Comparison of ENCODE assay signal across 1 cellular context in the genomic region with DNA sequence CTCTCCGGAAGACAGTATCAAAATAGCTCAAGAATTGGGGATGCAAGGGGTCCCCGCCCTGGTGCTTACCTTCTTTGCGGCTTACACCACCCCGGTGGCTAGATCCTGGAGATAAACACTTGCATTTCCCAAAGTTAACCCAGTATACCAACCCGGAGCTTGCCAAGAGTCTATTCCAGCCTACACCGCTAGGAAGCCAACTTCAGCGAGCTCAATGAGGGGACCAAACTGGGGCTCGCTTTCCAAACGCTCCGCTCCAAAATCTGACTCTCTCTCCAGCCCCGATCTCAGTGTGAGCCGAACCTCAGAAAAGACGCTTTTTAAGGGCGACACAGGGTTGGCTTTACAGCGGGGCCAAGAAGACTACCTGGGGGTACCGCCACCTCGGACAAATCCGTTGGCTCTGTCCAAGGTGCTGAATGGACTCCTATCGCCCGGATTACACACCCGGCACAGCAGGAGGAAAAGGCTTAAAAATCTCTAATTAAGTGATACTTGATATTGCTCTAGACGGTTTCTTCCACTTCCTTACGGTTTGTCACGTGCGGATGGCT.
TF ChIP-seq lines count a peak whose summit lies in the region.

No MANE protein-coding gene starts in this region.

TF ChIP-seq in WTC11, 78 proteins besides CTCF, POLR2A, EP300 and RAD21 (continued from another document):
- TF ChIP-seq, protein P1, sequence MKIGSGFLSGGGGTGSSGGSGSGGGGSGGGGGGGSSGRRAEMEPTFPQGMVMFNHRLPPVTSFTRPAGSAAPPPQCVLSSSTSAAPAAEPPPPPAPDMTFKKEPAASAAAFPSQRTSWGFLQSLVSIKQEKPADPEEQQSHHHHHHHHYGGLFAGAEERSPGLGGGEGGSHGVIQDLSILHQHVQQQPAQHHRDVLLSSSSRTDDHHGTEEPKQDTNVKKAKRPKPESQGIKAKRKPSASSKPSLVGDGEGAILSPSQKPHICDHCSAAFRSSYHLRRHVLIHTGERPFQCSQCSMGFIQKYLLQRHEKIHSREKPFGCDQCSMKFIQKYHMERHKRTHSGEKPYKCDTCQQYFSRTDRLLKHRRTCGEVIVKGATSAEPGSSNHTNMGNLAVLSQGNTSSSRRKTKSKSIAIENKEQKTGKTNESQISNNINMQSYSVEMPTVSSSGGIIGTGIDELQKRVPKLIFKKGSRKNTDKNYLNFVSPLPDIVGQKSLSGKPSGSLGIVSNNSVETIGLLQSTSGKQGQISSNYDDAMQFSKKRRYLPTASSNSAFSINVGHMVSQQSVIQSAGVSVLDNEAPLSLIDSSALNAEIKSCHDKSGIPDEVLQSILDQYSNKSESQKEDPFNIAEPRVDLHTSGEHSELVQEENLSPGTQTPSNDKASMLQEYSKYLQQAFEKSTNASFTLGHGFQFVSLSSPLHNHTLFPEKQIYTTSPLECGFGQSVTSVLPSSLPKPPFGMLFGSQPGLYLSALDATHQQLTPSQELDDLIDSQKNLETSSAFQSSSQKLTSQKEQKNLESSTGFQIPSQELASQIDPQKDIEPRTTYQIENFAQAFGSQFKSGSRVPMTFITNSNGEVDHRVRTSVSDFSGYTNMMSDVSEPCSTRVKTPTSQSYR (CRISPR knock-in tag; IDR thresholded peaks at IDR 0.05) = no peak
- TF ChIP-seq OVOL2 (CRISPR knock-in tag; IDR thresholded peaks at IDR 0.05; ENCODE audit: borderline replicate concordance) = no peak
- no peak for TF ChIP-seq TCF7 (CRISPR knock-in tag; IDR thresholded peaks at IDR 0.05; ENCODE audit: low read depth)
- no peak for TF ChIP-seq ZNF317 (CRISPR knock-in tag; IDR thresholded peaks at IDR 0.05; ENCODE audit: borderline replicate concordance, low read depth)
- no peak for TF ChIP-seq TP53 (CRISPR knock-in tag; IDR thresholded peaks at IDR 0.05)
- TF ChIP-seq GABPB1 (CRISPR knock-in tag; IDR thresholded peaks at IDR 0.05) = no peak
- TF ChIP-seq, protein P2, sequence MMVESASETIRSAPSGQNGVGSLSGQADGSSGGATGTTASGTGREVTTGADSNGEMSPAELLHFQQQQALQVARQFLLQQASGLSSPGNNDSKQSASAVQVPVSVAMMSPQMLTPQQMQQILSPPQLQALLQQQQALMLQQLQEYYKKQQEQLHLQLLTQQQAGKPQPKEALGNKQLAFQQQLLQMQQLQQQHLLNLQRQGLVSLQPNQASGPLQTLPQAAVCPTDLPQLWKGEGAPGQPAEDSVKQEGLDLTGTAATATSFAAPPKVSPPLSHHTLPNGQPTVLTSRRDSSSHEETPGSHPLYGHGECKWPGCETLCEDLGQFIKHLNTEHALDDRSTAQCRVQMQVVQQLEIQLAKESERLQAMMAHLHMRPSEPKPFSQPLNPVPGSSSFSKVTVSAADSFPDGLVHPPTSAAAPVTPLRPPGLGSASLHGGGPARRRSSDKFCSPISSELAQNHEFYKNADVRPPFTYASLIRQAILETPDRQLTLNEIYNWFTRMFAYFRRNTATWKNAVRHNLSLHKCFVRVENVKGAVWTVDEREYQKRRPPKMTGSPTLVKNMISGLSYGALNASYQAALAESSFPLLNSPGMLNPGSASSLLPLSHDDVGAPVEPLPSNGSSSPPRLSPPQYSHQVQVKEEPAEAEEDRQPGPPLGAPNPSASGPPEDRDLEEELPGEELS (CRISPR knock-in tag; IDR thresholded peaks at IDR 0.05) = peak; percentile 78; the same call in 1 of the 2 replicates
- no peak for TF ChIP-seq SOX15 (CRISPR knock-in tag; IDR thresholded peaks at IDR 0.05)
- TF ChIP-seq GTF2I (CRISPR knock-in tag; conservative IDR thresholded peaks at IDR 0.05) = no peak
- no peak for TF ChIP-seq ZBTB21 (CRISPR knock-in tag; IDR thresholded peaks at IDR 0.05; ENCODE audit: borderline replicate concordance)
- no peak for TF ChIP-seq CREM (CRISPR knock-in tag; IDR thresholded peaks at IDR 0.05)
- TF ChIP-seq, protein P3, sequence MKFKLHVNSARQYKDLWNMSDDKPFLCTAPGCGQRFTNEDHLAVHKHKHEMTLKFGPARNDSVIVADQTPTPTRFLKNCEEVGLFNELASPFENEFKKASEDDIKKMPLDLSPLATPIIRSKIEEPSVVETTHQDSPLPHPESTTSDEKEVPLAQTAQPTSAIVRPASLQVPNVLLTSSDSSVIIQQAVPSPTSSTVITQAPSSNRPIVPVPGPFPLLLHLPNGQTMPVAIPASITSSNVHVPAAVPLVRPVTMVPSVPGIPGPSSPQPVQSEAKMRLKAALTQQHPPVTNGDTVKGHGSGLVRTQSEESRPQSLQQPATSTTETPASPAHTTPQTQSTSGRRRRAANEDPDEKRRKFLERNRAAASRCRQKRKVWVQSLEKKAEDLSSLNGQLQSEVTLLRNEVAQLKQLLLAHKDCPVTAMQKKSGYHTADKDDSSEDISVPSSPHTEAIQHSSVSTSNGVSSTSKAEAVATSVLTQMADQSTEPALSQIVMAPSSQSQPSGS (CRISPR knock-in tag; IDR thresholded peaks at IDR 0.05; ENCODE audit: borderline replicate concordance, low read depth) = no peak
- 0 out of 2 replicates have a peak, but pooled peaks have one; percentile 60 for TF ChIP-seq ZNF232 (CRISPR knock-in tag; IDR thresholded peaks at IDR 0.05)
- TF ChIP-seq ZNF416 (CRISPR knock-in tag; IDR thresholded peaks at IDR 0.05) = no peak
- TF ChIP-seq JAZF1 (CRISPR knock-in tag; IDR thresholded peaks at IDR 0.05) = no peak
- TF ChIP-seq ELF4 (CRISPR knock-in tag; IDR thresholded peaks at IDR 0.05; ENCODE audit: low read depth) = no peak
- TF ChIP-seq ZNF396 (CRISPR knock-in tag; IDR thresholded peaks at IDR 0.05; ENCODE audit: borderline replicate concordance) = peak; percentile 52; the same call in 1 of the 2 replicates
- TF ChIP-seq, protein P4, sequence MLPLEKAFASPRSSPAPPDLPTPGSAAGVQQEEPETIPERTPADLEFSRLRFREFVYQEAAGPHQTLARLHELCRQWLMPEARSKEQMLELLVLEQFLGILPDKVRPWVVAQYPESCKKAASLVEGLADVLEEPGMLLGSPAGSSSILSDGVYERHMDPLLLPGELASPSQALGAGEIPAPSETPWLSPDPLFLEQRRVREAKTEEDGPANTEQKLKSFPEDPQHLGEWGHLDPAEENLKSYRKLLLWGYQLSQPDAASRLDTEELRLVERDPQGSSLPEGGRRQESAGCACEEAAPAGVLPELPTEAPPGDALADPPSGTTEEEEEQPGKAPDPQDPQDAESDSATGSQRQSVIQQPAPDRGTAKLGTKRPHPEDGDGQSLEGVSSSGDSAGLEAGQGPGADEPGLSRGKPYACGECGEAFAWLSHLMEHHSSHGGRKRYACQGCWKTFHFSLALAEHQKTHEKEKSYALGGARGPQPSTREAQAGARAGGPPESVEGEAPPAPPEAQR (CRISPR knock-in tag; IDR thresholded peaks at IDR 0.05) = no peak
- TF ChIP-seq SMAD3 (CRISPR knock-in tag; IDR thresholded peaks at IDR 0.05; ENCODE audit: borderline replicate concordance) = no peak; the same call in 1 of the 2 replicates
- TF ChIP-seq FOXK1 (CRISPR knock-in tag; IDR thresholded peaks at IDR 0.05) = 0 out of 2 replicates have a peak, but pooled peaks have one; percentile 41
- TF ChIP-seq, protein P5, sequence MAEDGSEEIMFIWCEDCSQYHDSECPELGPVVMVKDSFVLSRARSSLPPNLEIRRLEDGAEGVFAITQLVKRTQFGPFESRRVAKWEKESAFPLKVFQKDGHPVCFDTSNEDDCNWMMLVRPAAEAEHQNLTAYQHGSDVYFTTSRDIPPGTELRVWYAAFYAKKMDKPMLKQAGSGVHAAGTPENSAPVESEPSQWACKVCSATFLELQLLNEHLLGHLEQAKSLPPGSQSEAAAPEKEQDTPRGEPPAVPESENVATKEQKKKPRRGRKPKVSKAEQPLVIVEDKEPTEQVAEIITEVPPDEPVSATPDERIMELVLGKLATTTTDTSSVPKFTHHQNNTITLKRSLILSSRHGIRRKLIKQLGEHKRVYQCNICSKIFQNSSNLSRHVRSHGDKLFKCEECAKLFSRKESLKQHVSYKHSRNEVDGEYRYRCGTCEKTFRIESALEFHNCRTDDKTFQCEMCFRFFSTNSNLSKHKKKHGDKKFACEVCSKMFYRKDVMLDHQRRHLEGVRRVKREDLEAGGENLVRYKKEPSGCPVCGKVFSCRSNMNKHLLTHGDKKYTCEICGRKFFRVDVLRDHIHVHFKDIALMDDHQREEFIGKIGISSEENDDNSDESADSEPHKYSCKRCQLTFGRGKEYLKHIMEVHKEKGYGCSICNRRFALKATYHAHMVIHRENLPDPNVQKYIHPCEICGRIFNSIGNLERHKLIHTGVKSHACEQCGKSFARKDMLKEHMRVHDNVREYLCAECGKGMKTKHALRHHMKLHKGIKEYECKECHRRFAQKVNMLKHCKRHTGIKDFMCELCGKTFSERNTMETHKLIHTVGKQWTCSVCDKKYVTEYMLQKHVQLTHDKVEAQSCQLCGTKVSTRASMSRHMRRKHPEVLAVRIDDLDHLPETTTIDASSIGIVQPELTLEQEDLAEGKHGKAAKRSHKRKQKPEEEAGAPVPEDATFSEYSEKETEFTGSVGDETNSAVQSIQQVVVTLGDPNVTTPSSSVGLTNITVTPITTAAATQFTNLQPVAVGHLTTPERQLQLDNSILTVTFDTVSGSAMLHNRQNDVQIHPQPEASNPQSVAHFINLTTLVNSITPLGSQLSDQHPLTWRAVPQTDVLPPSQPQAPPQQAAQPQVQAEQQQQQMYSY (CRISPR knock-in tag; IDR thresholded peaks at IDR 0.05) = no peak
- no peak for TF ChIP-seq SP1 (CRISPR knock-in tag; conservative IDR thresholded peaks at IDR 0.05)
- peak; percentile 77; the same call in 1 of the 2 replicates for TF ChIP-seq TEAD4 (CRISPR knock-in tag; IDR thresholded peaks at IDR 0.05)
